16 cellular contexts compared by ENCODE assay signal in genomic region chr2:159137511-159138101, GRCh38.
DNase-seq lines count a peak whose midpoint lies in the region; ATAC-seq and TF ChIP-seq lines count a peak whose summit lies in the region.
"Had no signal": no experiment of that assay in that cellular context is flagged by ENCODE, and none has a peak within 500 bp of the region (broad histone marks: within the 10 kb centered on the region; RNA-seq: fewer than 3 reads in every experiment).

No MANE protein-coding gene starts in this region.

- no peaks in the 10 kb centered on the region for H3K9me3 ChIP-seq in stomach
- no peaks in the 10 kb centered on the region for H3K9me3 ChIP-seq in CD4-positive, alpha-beta memory T cell (ENCODE audit: control insufficient read depth in 1 of 2, low read length in 2 of 2)
- H3K9me3 ChIP-seq: Caco-2 had no signal

- WGBS in stomach, 5 donors, result 65 to 77% (median 72%) methylated on average over 6 of the region's 6 CpGs

- CTCF ChIA-PET in CD4-positive, alpha-beta memory T cell (lab: Charles Lee; ENCODE audit: partially characterized antibody), result interaction anchor here (3.9 kb wide), 1 partner anchor 19 kb away, joined by 19 read pairs; no protein-coding TSS in a partner anchor

- H3K9me3 Mint-ChIP-seq in CD14-positive monocyte, result no peaks in the 10 kb centered on the region
- H3K9me3 Mint-ChIP-seq in CD4-positive, alpha-beta memory T cell, result peaks cover 0 to 2% (median 0%) of the 10 kb centered on the region in 8 donors
- H3K9me3 Mint-ChIP-seq: activated T-helper 17 cell treated with anti-CD3 and anti-CD28 coated beads, Interleukin-2, amount 50 U/mL, for 72 hours; natural killer cell treated with Interleukin-12 subunit alpha and Interleukin-12 subunit beta and Interleukin-15 and Interleukin-18, amount 100 ng/mL, for 72 hours had no signal

- peak overlapping the region; percentile 61 for H3K4me3 ChIP-seq in LNCaP clone FGC (ENCODE audit: low read depth, low read length)
- no peak overlapping the region for H3K4me3 ChIP-seq in brain microvascular endothelial cell (ENCODE audit: low read depth, low read length)
- no peak overlapping the region for H3K4me3 ChIP-seq in stomach
- H3K4me3 ChIP-seq in CD4-positive, alpha-beta memory T cell (ENCODE audit: low read length in 2 of 2), result no peak overlapping the region

- peaks cover 14% of the 10 kb centered on the region for H3K4me1 Mint-ChIP-seq in CD14-positive monocyte
- H3K4me1 Mint-ChIP-seq in CD4-positive, alpha-beta memory T cell, result no peaks in the 10 kb centered on the region
- H3K4me1 Mint-ChIP-seq: activated T-helper 17 cell treated with anti-CD3 and anti-CD28 coated beads, Interleukin-2, amount 50 U/mL, for 72 hours had no signal

- peaks cover 0 to 50% (median 17%) of the 10 kb centered on the region in 4 donors for H3K4me1 ChIP-seq in stomach
- no peaks in the 10 kb centered on the region for H3K4me1 ChIP-seq in CD4-positive, alpha-beta memory T cell (ENCODE audit: insufficient read depth, low read length)

- H3K27me3 ChIP-seq in brain microvascular endothelial cell (replicated peaks), result no peaks in the 10 kb centered on the region
- H3K27me3 ChIP-seq in stomach, result no peaks in the 10 kb centered on the region
- H3K27me3 ChIP-seq in CD4-positive, alpha-beta memory T cell (ENCODE audit: insufficient read depth, low read length), result no peaks in the 10 kb centered on the region

- H3K36me3 ChIP-seq in brain microvascular endothelial cell (replicated peaks) (no peaks in the 10 kb centered on the region), stomach (no peaks in the 10 kb centered on the region)
- H3K36me3 ChIP-seq in CD4-positive, alpha-beta memory T cell (ENCODE audit: insufficient read depth, low read length), result no peaks in the 10 kb centered on the region

- no peak for ATAC-seq in GM18502 (IDR thresholded peaks at IDR 0.05; ENCODE audit: poor library complexity, unreplicated experiment)
- ATAC-seq: activated T-helper 17 cell treated with anti-CD3 and anti-CD28 coated beads, Interleukin-2, amount 50 U/mL, for 72 hours; natural killer cell treated with Interleukin-12 subunit alpha and Interleukin-12 subunit beta and Interleukin-15 and Interleukin-18, amount 100 ng/mL, for 72 hours; Panc1 had no signal

- in situ Hi-C loops in brain microvascular endothelial cell (cut with HindIII; ENCODE audit: low pct_ligation_motif_present, low sequenced_read_pairs), result no loop called here

- no peaks in the 10 kb centered on the region for H3K27me3 Mint-ChIP-seq in CD14-positive monocyte (ENCODE audit: low read depth in 3 of 3)
- peaks cover 1 to 2% of the 10 kb centered on the region in 2 donors for H3K27me3 Mint-ChIP-seq in CD4-positive, alpha-beta memory T cell
- H3K27me3 Mint-ChIP-seq: activated T-helper 17 cell treated with anti-CD3 and anti-CD28 coated beads, Interleukin-2, amount 50 U/mL, for 72 hours had no signal

- intact Hi-C loops in stomach (cut with DNase I; ENCODE audit: low total_unique reads) (no loop called here), CD14-positive monocyte (cut with micrococcal nuclease) (no loop called here)
- intact Hi-C loops in CD4-positive, alpha-beta memory T cell (cut with micrococcal nuclease), result no loop called here

- no peak overlapping the region for H3K4me3 Mint-ChIP-seq in CD14-positive monocyte
- no peak overlapping the region for H3K4me3 Mint-ChIP-seq in CD4-positive, alpha-beta memory T cell
- H3K4me3 Mint-ChIP-seq: activated T-helper 17 cell treated with anti-CD3 and anti-CD28 coated beads, Interleukin-2, amount 50 U/mL, for 72 hours; natural killer cell treated with Interleukin-12 subunit alpha and Interleukin-12 subunit beta and Interleukin-15 and Interleukin-18, amount 100 ng/mL, for 72 hours had no signal

- H3K36me3 Mint-ChIP-seq in CD14-positive monocyte, result no peaks in the 10 kb centered on the region
- no peaks in the 10 kb centered on the region for H3K36me3 Mint-ChIP-seq in CD4-positive, alpha-beta memory T cell
- H3K36me3 Mint-ChIP-seq: natural killer cell treated with Interleukin-12 subunit alpha and Interleukin-12 subunit beta and Interleukin-15 and Interleukin-18, amount 100 ng/mL, for 72 hours had no signal

- no peak for TF ChIP-seq EP300 in stomach (IDR thresholded peaks at IDR 0.05)

- DNase-seq in LNCaP clone FGC (ENCODE audit: low read depth) (peak; percentile 95), brain microvascular endothelial cell (no peak), iris pigment epithelial cell (ENCODE audit: low read depth) (peak; percentile 57), stomach (no peak), OCI-M2 (lab: John Stamatoyannopoulos, UW; ENCODE audit: unreplicated experiment) (no peak), CD14-positive monocyte (ENCODE audit: low spot score) (no peak)
- no peak for DNase-seq in CD4-positive, alpha-beta memory T cell
- DNase-seq: activated CD4-positive, CD25-positive, alpha-beta regulatory T cell; Caco-2; effector CD8-positive, alpha-beta T cell; NCI-H1694 treated with DMSO at 0.1 percent for 48 hours; stimulated activated CD4-positive, alpha-beta T cell treated with anti-CD3 and anti-CD28 coated beads, Interleukin-2, amount 100 ng/mL, for 24 hours had no signal

- TF ChIP-seq CTCF in LNCaP clone FGC (IDR thresholded peaks at IDR 0.05; ENCODE audit: control insufficient read depth, extremely low read depth, insufficient read depth) (no peak), brain microvascular endothelial cell (IDR thresholded peaks at IDR 0.05; ENCODE audit: low read depth, low read length, missing control alignments) (no peak), stomach (IDR thresholded peaks at IDR 0.05) (no peak), CD14-positive monocyte (IDR thresholded peaks at IDR 0.05) (no peak)

- H3K27ac ChIP-seq in brain microvascular endothelial cell, result peak overlapping the region; percentile 100
- peak overlapping the region in 3 of 5 donors; percentile 4 to 55 (median 25) for H3K27ac ChIP-seq in stomach
- no peak overlapping the region for H3K27ac ChIP-seq in CD4-positive, alpha-beta memory T cell (ENCODE audit: low read depth, low read length)

- peak overlapping the region in 1 of 7 donors; percentile 29 for H3K27ac Mint-ChIP-seq in CD14-positive monocyte
- no peak overlapping the region for H3K27ac Mint-ChIP-seq in CD4-positive, alpha-beta memory T cell
- H3K27ac Mint-ChIP-seq: activated T-helper 17 cell treated with anti-CD3 and anti-CD28 coated beads, Interleukin-2, amount 50 U/mL, for 72 hours; natural killer cell treated with Interleukin-12 subunit alpha and Interleukin-12 subunit beta and Interleukin-15 and Interleukin-18, amount 100 ng/mL, for 72 hours had no signal

- no peak for TF ChIP-seq POLR2A in stomach (IDR thresholded peaks at IDR 0.05)

- POLR2A ChIA-PET in CD4-positive, alpha-beta memory T cell (lab: Charles Lee; ENCODE audit: partially characterized antibody), result interaction anchor here (1.9 kb wide), 1 partner anchor 10 kb away, joined by 5 read pairs; no protein-coding TSS in a partner anchor

Comparison
In these comparisons a context has a peak if more than half of its experiments do, and no peak if none do; other contexts are left out.
1. DNase-seq: peak in LNCaP clone FGC (single experiment) and iris pigment epithelial cell (single experiment); none in brain microvascular endothelial cell (single experiment), stomach (single experiment), OCI-M2 (single experiment), CD14-positive monocyte (single experiment) and CD4-positive, alpha-beta memory T cell (0 of 5).